Comparison of ENCODE assay signal across 17 cellular contexts in genomic region chr12:101491325-101491724, GRCh38. TPM values are rescaled to one million over a fixed set of nuclear protein-coding genes. Genes with fewer than 3 reads are reported as not detected.
DNase-seq lines count a peak whose midpoint lies in the region; ATAC-seq, FAIRE-seq and TF ChIP-seq lines count a peak whose summit lies in the region.
"Had no signal": no experiment of that assay in that cellular context is flagged by ENCODE, and none has a peak within 500 bp of the region (broad histone marks: within the 10 kb centered on the region; RNA-seq: fewer than 3 reads in every experiment).

No MANE protein-coding gene starts in this region.

- H3K27ac ChIP-seq in right lobe of liver (no peak overlapping the region), HepG2 (ENCODE audit: extremely low read length, insufficient read depth, low read length) (no peak overlapping the region), osteoblast (ENCODE audit: low read depth, low read length) (no peak overlapping the region)

- H3K9ac ChIP-seq in HepG2 (ENCODE audit: insufficient read depth, low read depth, low read length): no peak overlapping the region

- TF ChIP-seq POLR2A in right lobe of liver (IDR thresholded peaks at IDR 0.05): no peak
- no peak for TF ChIP-seq POLR2A in HepG2 (IDR thresholded peaks at IDR 0.05; ENCODE audit: insufficient read depth in 1 of 2, low read depth in 2 of 2, low read length in 2 of 2)

- H3K27me3 Mint-ChIP-seq in dendritic cell treated with granulocyte-macrophage colony-stimulating factor and Interleukin-4, amounts not matched to agents 40 ng/mL and 50 ng/mL, for 4 days: peaks cover 2% of the 10 kb centered on the region

- CTCF ChIA-PET in HepG2 (lab: Yijun Ruan, JAX; ENCODE audit: low intra/inter-chr PET ratio, low total read pairs): no interaction called here

- H3K36me3 Mint-ChIP-seq in dendritic cell treated with granulocyte-macrophage colony-stimulating factor and Interleukin-4, amounts not matched to agents 40 ng/mL and 50 ng/mL, for 4 days (ENCODE audit: low read depth): no peaks in the 10 kb centered on the region
- H3K36me3 Mint-ChIP-seq: CD8-positive, alpha-beta T cell had no signal

- no TSS peak for BruUV-seq in HepG2 (replicated peaks; lab: Mats Ljungman, UMichigan)

- 33% methylated on average over 1 of the region's 1 CpG for WGBS in right lobe of liver (ENCODE audit: insufficient coverage, low coverage, low lambda C conversion rate, missing lambda C conversion rate)
- 0% methylated on average over 1 of the region's 1 CpG for WGBS in HepG2 (ENCODE audit: low lambda C conversion rate)

- H3K79me2 ChIP-seq in HepG2 (ENCODE audit: insufficient read depth, low read length): no peaks in the 10 kb centered on the region
- no peaks in the 10 kb centered on the region for H3K79me2 ChIP-seq in osteoblast (ENCODE audit: insufficient read depth, low read length)

- TF ChIP-seq EP300 in HepG2 (IDR thresholded peaks at IDR 0.05; ENCODE audit: low read depth in 2 of 2, low read length in 2 of 2) (no peak), HepG2 (CRISPR knock-in tag; IDR thresholded peaks at IDR 0.05; ENCODE audit: borderline replicate concordance) (no peak)

- intact Hi-C loops in right lobe of liver (cut with DNase I) (no loop called here), HepG2 (cut with micrococcal nuclease; ENCODE audit: unreplicated experiment) (loop anchor here (2.0 to 5.0 kb wide), 2 partner anchors 77 to 266 kb away; no protein-coding TSS in a partner anchor)
- intact Hi-C loops in dendritic cell treated with granulocyte-macrophage colony-stimulating factor and Interleukin-4, amounts not matched to agents 40 ng/mL and 50 ng/mL, for 4 days (cut with micrococcal nuclease): no loop called here

- H3K36me3 ChIP-seq in right lobe of liver (no peaks in the 10 kb centered on the region), HepG2 (replicated peaks in 1 of 2; ENCODE audit: control insufficient read depth in 1 of 2, insufficient read depth in 2 of 2, low read length in 2 of 2) (no peaks in the 10 kb centered on the region), osteoblast (ENCODE audit: insufficient read depth, low read length) (no peaks in the 10 kb centered on the region)
- H3K36me3 ChIP-seq: BE2C had no signal

- H3K4me3 ChIP-seq in right lobe of liver (no peak overlapping the region), HepG2 (replicated peaks in 1 of 3; ENCODE audit: insufficient read depth in 1 of 3, low read depth in 2 of 3, low read length in 3 of 3) (no peak overlapping the region), osteoblast (ENCODE audit: insufficient read depth, low read length) (no peak overlapping the region)

- no peak overlapping the region for H3K4me3 Mint-ChIP-seq in dendritic cell treated with granulocyte-macrophage colony-stimulating factor and Interleukin-4, amounts not matched to agents 40 ng/mL and 50 ng/mL, for 4 days
- H3K4me3 Mint-ChIP-seq: CD8-positive, alpha-beta T cell; HFFc6 had no signal

- POLR2A ChIA-PET in HepG2 (lab: Yijun Ruan, JAX): no interaction called here

- H3K27ac Mint-ChIP-seq in dendritic cell treated with granulocyte-macrophage colony-stimulating factor and Interleukin-4, amounts not matched to agents 40 ng/mL and 50 ng/mL, for 4 days: peak overlapping the region; percentile 12
- H3K27ac Mint-ChIP-seq: CD8-positive, alpha-beta T cell; HFFc6 had no signal

- in situ Hi-C loops in HepG2 (cut with HindIII; ENCODE audit: extremely low pct_ligation_motif_present, low pct_unique_long_range_greater_than_20kb): no loop called here

- no peaks in the 10 kb centered on the region for H3K9me3 Mint-ChIP-seq in dendritic cell treated with granulocyte-macrophage colony-stimulating factor and Interleukin-4, amounts not matched to agents 40 ng/mL and 50 ng/mL, for 4 days
- H3K9me3 Mint-ChIP-seq: CD8-positive, alpha-beta T cell had no signal

- H3K4me1 ChIP-seq in right lobe of liver (no peaks in the 10 kb centered on the region), HepG2 (ENCODE audit: insufficient read depth, low read length) (peaks cover 1% of the 10 kb centered on the region), osteoblast (ENCODE audit: insufficient read depth, low read length) (no peaks in the 10 kb centered on the region)
- H3K4me1 ChIP-seq: BE2C had no signal

- H3K9me3 ChIP-seq in right lobe of liver: no peaks in the 10 kb centered on the region
- H3K9me3 ChIP-seq in HepG2 (ENCODE audit: low read length): no peaks in the 10 kb centered on the region
- H3K9me3 ChIP-seq in osteoblast (ENCODE audit: low read depth, low read length): no peaks in the 10 kb centered on the region
- H3K9me3 ChIP-seq: BE2C had no signal

- H4K20me1 ChIP-seq in HepG2 (ENCODE audit: insufficient read depth, low read length) (no peaks in the 10 kb centered on the region), osteoblast (ENCODE audit: insufficient read depth, low read length) (no peaks in the 10 kb centered on the region)

- no peaks in the 10 kb centered on the region for H3K27me3 ChIP-seq in right lobe of liver
- peaks cover 0 to 4% of the 10 kb centered on the region in 2 experiments; a peak in 1 of 5 replicates for H3K27me3 ChIP-seq in HepG2 (ENCODE audit: control insufficient read depth in 1 of 2, insufficient read depth in 2 of 2, low read length in 2 of 2)
- H3K27me3 ChIP-seq in osteoblast (ENCODE audit: insufficient read depth, low read length): no peaks in the 10 kb centered on the region
- H3K27me3 ChIP-seq: BE2C had no signal

- no peak for TF ChIP-seq CTCF in right lobe of liver (IDR thresholded peaks at IDR 0.05)
- TF ChIP-seq CTCF in HepG2 (CRISPR knock-in tag; IDR thresholded peaks at IDR 0.05): no peak
- no peak for TF ChIP-seq CTCF in osteoblast (IDR thresholded peaks at IDR 0.05; ENCODE audit: extremely low read depth, low read depth, low read length)

- FAIRE-seq in HepG2 (lab: Jason Lieb, UNC) (no peak), urothelium cell line (lab: Jason Lieb, UNC) (no peak)
- FAIRE-seq: A204.1 had no signal

- peaks cover 19% of the 10 kb centered on the region for H3K4me1 Mint-ChIP-seq in dendritic cell treated with granulocyte-macrophage colony-stimulating factor and Interleukin-4, amounts not matched to agents 40 ng/mL and 50 ng/mL, for 4 days (ENCODE audit: low read depth)

- H2AFZ ChIP-seq in HepG2 (ENCODE audit: low read length) (no peak overlapping the region), osteoblast (ENCODE audit: low read length) (no peak overlapping the region)

- ATAC-seq in right lobe of liver: peak; percentile 36 to 76 (median 62)
- no peak for ATAC-seq in HepG2
- ATAC-seq: CD8-positive, alpha-beta T cell had no signal

- DNase-seq in right lobe of liver: no peak
- no peak for DNase-seq in HepG2 (ENCODE audit: low spot score)
- peak; percentile 19 for DNase-seq in osteoblast (ENCODE audit: insufficient read length, low spot score, missing footprints)
- no peak for DNase-seq in urothelium cell line (ENCODE audit: low spot score)
- DNase-seq in SKM-1 treated with dmso at 0.1 percent for 144 hours (lab: John Stamatoyannopoulos, UW; ENCODE audit: unreplicated experiment): no peak
- no peak for DNase-seq in activated CD8-positive, alpha-beta memory T cell treated with anti-CD3 and anti-CD28 coated beads for 24 hours
- DNase-seq: BE2C; CD8-positive, alpha-beta T cell; COR-L47; DMS53; GF-D8; HCEC 1CT; HFFc6 had no signal

- no peak for TF ChIP-seq RAD21 in HepG2 (CRISPR knock-in tag; IDR thresholded peaks at IDR 0.05)

- no peak overlapping the region for H3K4me2 ChIP-seq in HepG2 (ENCODE audit: low read depth, low read length)
- no peak overlapping the region for H3K4me2 ChIP-seq in osteoblast (ENCODE audit: insufficient read depth, low read length)

TF ChIP-seq in HepG2, 621 proteins besides CTCF, POLR2A, EP300 and RAD21 (continues in another document):
- no peak for TF ChIP-seq ZNF710 (CRISPR knock-in tag; IDR thresholded peaks at IDR 0.05; ENCODE audit: borderline replicate concordance)

RNA-seq across cellular contexts. Expression of gene SPIC, which starts 16.2 kb away (rescaled TPM):
- total RNA-seq in right lobe of liver (1 to 10 TPM in 4 of 6 experiments, under 1 TPM in 2; 0.43 to 7.1 (median 1.4) TPM), HepG2 (2016; rRNA removed; fragmentation: Illumina TruSeq; extraction: Trizol) (not detected in 2 replicates), osteoblast (not detected in 2 replicates)
- total RNA-seq in HepG2 (2016; cell fraction: cytosol; rRNA removed; fragmentation: Illumina TruSeq; extraction: Trizol; ENCODE audit: low read depth): not detected in 2 replicates
- total RNA-seq in HepG2 (2016; cell fraction: insoluble cytoplasmic fraction; rRNA removed; fragmentation: Illumina TruSeq; extraction: Trizol): not detected in 2 replicates
- not detected in 2 replicates for total RNA-seq in HepG2 (2016; cell fraction: membrane; rRNA removed; fragmentation: Illumina TruSeq; extraction: Trizol)
- not detected in 2 replicates for total RNA-seq in HepG2 (2016; cell fraction: nucleus; rRNA removed; fragmentation: Illumina TruSeq; extraction: Trizol)
- polyA plus RNA-seq in HepG2 (2011; rRNA removed): not detected in 2 replicates
- polyA plus RNA-seq in HepG2 (2011; cell fraction: cytosol; rRNA removed): not detected in 2 replicates
- not detected in 2 replicates for polyA plus RNA-seq in HepG2 (2011; cell fraction: nucleus; rRNA removed)
- not detected in 2 replicates for polyA plus RNA-seq in HepG2 (2012)
- polyA plus RNA-seq in HepG2 (2016; cell fraction: cytosol; fragmentation: Illumina TruSeq; extraction: Trizol; ENCODE audit: low read depth): not detected in 2 replicates
- polyA plus RNA-seq in HepG2 (2016; cell fraction: insoluble cytoplasmic fraction; fragmentation: Illumina TruSeq; extraction: Trizol; ENCODE audit: low read depth): not detected in 2 replicates
- not detected in 2 replicates for polyA plus RNA-seq in HepG2 (2016; cell fraction: membrane; fragmentation: Illumina TruSeq; extraction: Trizol; ENCODE audit: low read depth)
- polyA plus RNA-seq in HepG2 (2016; cell fraction: nucleus; fragmentation: Illumina TruSeq; extraction: Trizol; ENCODE audit: insufficient read depth, low read depth): not detected in 2 replicates
- not detected in 2 replicates for polyA minus RNA-seq in HepG2 (2011; rRNA and poly(A)+ RNA removed; ENCODE audit: low replicate concordance)
- polyA minus RNA-seq in HepG2 (2011; cell fraction: cytosol; rRNA and poly(A)+ RNA removed): not detected in 2 replicates
- polyA minus RNA-seq in HepG2 (2011; cell fraction: nucleus; rRNA and poly(A)+ RNA removed): not detected in 2 replicates
- total RNA-seq: CD8-positive, alpha-beta T cell; H4; HFFc6; HT1080 had no signal
